ENCODE assay signal across 8 cellular contexts in the genomic region with DNA sequence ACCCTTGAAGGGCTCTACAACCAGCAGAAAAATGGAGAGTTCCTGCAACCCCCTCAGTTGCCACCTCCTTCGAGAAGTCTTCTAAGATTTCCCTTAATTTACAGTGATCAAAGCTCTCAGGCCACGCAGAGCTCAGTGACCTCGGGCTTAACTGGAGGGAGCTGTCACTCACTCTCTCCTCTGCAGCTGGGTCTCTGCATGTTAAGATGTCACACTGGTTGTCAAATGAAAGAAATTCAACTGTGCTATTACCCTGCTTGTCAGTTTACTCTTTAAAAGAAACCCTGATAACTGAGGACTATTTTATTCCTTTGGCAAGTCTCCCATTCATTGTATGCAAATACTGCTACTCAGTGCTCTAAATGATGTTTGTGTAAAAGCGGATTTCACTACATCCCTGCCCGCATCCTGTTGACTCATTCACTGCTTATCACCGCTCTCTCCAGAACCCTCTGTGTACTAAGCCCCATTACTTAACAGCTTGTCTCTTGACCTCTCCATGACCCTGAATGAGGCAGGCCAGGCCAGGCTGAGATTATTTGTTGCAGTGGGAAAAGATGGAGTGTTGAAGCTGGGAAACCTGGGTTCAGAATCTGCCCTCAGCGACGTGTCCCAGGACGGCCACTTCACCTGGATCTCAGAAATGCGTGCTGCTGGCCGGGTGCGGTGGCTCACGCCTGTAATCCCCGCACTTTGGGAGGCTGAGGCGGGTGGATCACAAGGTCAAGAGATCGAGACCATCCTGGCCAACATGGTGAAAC. TPM values are rescaled to one million over a fixed set of nuclear protein-coding genes. Genes with fewer than 3 reads are reported as not detected.
DNase-seq lines count a peak whose midpoint lies in the region; ATAC-seq, FAIRE-seq and TF ChIP-seq lines count a peak whose summit lies in the region.

No MANE protein-coding gene starts in this region.

- FAIRE-seq in urothelium cell line (lab: Jason Lieb, UNC) = peak; percentile 71

- H3K36me3 Mint-ChIP-seq in naive thymus-derived CD4-positive, alpha-beta T cell = peaks cover 8 to 43% (median 26%) of the 10 kb centered on the region in 5 donors

- H3K27ac Mint-ChIP-seq in naive thymus-derived CD4-positive, alpha-beta T cell = peak overlapping the region; percentile 78 to 97 (median 88)

- H3K4me1 Mint-ChIP-seq in naive thymus-derived CD4-positive, alpha-beta T cell = peaks cover 23 to 94% (median 82%) of the 10 kb centered on the region in 7 donors

- no peak for TF ChIP-seq POLR2A in NB4 (IDR thresholded peaks at IDR 0.05; ENCODE audit: extremely low read depth, insufficient read length)

- no peak overlapping the region for H3K4me3 ChIP-seq in NB4 (ENCODE audit: low read depth, low read length)
- H3K4me3 ChIP-seq in effector memory CD4-positive, alpha-beta T cell (ENCODE audit: insufficient read depth, low read depth, low read length, poor library complexity, severe bottlenecking) = no peak overlapping the region
- no peak overlapping the region for H3K4me3 ChIP-seq in naive thymus-derived CD4-positive, alpha-beta T cell (ENCODE audit: low read length)

- DNase-seq in NB4 (ENCODE audit: low read depth) (peak; percentile 92), urothelium cell line (ENCODE audit: low spot score) (peak; percentile 90), NAMALWA (ENCODE audit: low spot score) (no peak), NCI-H1436 (lab: John Stamatoyannopoulos, UW) (no peak)
- DNase-seq in activated CD4-positive, alpha-beta T cell treated with anti-CD3 and anti-CD28 coated beads for 48 hours = peak; percentile 77
- peak; percentile 41 to 61 (median 51) for DNase-seq in effector memory CD4-positive, alpha-beta T cell
- DNase-seq in naive thymus-derived CD4-positive, alpha-beta T cell = peak in 8 of 9 donors; percentile 36 to 78 (median 68)

- no peaks in the 10 kb centered on the region for H3K36me3 ChIP-seq in effector memory CD4-positive, alpha-beta T cell (ENCODE audit: control insufficient read depth, insufficient read depth, low read length)
- H3K36me3 ChIP-seq in naive thymus-derived CD4-positive, alpha-beta T cell (ENCODE audit: control insufficient read depth in 2 of 3, insufficient read depth in 3 of 3, low read length in 3 of 3) = peaks cover 0 to 13% (median 0%) of the 10 kb centered on the region in 3 experiments

- CTCF ChIA-PET in naive thymus-derived CD4-positive, alpha-beta T cell (lab: Charles Lee) = interaction anchor here (1.0 to 8.2 kb wide), 4 partner anchors 8 to 291 kb away, joined by 3 to 110 read pairs (median 4); partner anchors contain the start of gene DHRS3

- TF ChIP-seq CTCF in NB4 (IDR thresholded peaks at IDR 0.05; ENCODE audit: low read depth, low read length) = no peak

- ATAC-seq in GM19035 (IDR thresholded peaks at IDR 0.05; ENCODE audit: unreplicated experiment) = peak; percentile 60
- ATAC-seq in naive thymus-derived CD4-positive, alpha-beta T cell = peak; percentile 90

- H3K4me3 Mint-ChIP-seq in naive thymus-derived CD4-positive, alpha-beta T cell = peak overlapping the region; percentile 25 to 75 (median 68)

- no peaks in the 10 kb centered on the region for H3K9me3 ChIP-seq in effector memory CD4-positive, alpha-beta T cell (ENCODE audit: control insufficient read depth, low read length)
- no peaks in the 10 kb centered on the region for H3K9me3 ChIP-seq in naive thymus-derived CD4-positive, alpha-beta T cell (ENCODE audit: control insufficient read depth in 2 of 3, low read length in 3 of 3)

- peaks cover 0 to 2% (median 0%) of the 10 kb centered on the region in 5 donors for H3K27me3 Mint-ChIP-seq in naive thymus-derived CD4-positive, alpha-beta T cell

- no peaks in the 10 kb centered on the region for H3K27me3 ChIP-seq in effector memory CD4-positive, alpha-beta T cell (replicated peaks; ENCODE audit: control insufficient read depth, insufficient read depth, low read length, poor library complexity, severe bottlenecking)
- H3K27me3 ChIP-seq in naive thymus-derived CD4-positive, alpha-beta T cell (ENCODE audit: control insufficient read depth in 2 of 2, insufficient read depth in 2 of 2, low read length in 2 of 2) = no peaks in the 10 kb centered on the region

- intact Hi-C loops in naive thymus-derived CD4-positive, alpha-beta T cell (cut with micrococcal nuclease) = loop anchor here in 1 of 2 donors (1.0 to 5.0 kb wide), 3 partner anchors 13 to 197 kb away; no protein-coding TSS in a partner anchor

- POLR2A ChIA-PET in naive thymus-derived CD4-positive, alpha-beta T cell (lab: Charles Lee) = interaction anchor here (0.6 to 12.3 kb wide), 12 partner anchors 10 to 696 kb away, joined by 3 to 204 read pairs (median 4); partner anchors contain the start of gene DHRS3

- peaks cover 19% of the 10 kb centered on the region for H3K4me1 ChIP-seq in effector memory CD4-positive, alpha-beta T cell (ENCODE audit: control insufficient read depth, insufficient read depth, low read length, poor library complexity, severe bottlenecking)
- peaks cover 27 to 50% of the 10 kb centered on the region in 2 donors for H3K4me1 ChIP-seq in naive thymus-derived CD4-positive, alpha-beta T cell (ENCODE audit: control insufficient read depth in 2 of 2, insufficient read depth in 2 of 2, low read length in 2 of 2)

- peaks cover 0 to 10% (median 2%) of the 10 kb centered on the region in 11 donors for H3K9me3 Mint-ChIP-seq in naive thymus-derived CD4-positive, alpha-beta T cell

- peak overlapping the region; percentile 14 for H3K27ac ChIP-seq in effector memory CD4-positive, alpha-beta T cell (ENCODE audit: insufficient read depth, low read length, poor library complexity, severe bottlenecking)
- H3K27ac ChIP-seq in naive thymus-derived CD4-positive, alpha-beta T cell (ENCODE audit: low read depth, low read length) = peak overlapping the region; percentile 41

RNA-seq across cellular contexts. Expression of gene DHRS3, which starts 13.7 kb away (rescaled TPM):
- total RNA-seq in naive thymus-derived CD4-positive, alpha-beta T cell = 100 to 1,000 TPM in 2 of 5 experiments, 10 to 100 TPM in 3; 60.2 to 115 (median 74.7) TPM
- polyA plus RNA-seq in naive thymus-derived CD4-positive, alpha-beta T cell = 10 to 100 TPM; 39.9 to 44.9 TPM

RNA-seq across cellular contexts. Expression of gene AADACL4, which starts 39.6 kb away (rescaled TPM):
- total RNA-seq in naive thymus-derived CD4-positive, alpha-beta T cell = not detected
- polyA plus RNA-seq in naive thymus-derived CD4-positive, alpha-beta T cell = not detected

Comparison
In these comparisons a context has a peak if more than half of its experiments do, and no peak if none do; other contexts are left out.
1. DNase-seq: peak in NB4 (single experiment), activated CD4-positive, alpha-beta T cell treated with anti-CD3 and anti-CD28 coated beads for 48 hours (single experiment), effector memory CD4-positive, alpha-beta T cell (3 of 3), naive thymus-derived CD4-positive, alpha-beta T cell (8 of 9) and urothelium cell line (single experiment); none in NAMALWA (single experiment) and NCI-H1436 (single experiment).